9 cellular contexts compared by ENCODE assay signal in the genomic region with DNA sequence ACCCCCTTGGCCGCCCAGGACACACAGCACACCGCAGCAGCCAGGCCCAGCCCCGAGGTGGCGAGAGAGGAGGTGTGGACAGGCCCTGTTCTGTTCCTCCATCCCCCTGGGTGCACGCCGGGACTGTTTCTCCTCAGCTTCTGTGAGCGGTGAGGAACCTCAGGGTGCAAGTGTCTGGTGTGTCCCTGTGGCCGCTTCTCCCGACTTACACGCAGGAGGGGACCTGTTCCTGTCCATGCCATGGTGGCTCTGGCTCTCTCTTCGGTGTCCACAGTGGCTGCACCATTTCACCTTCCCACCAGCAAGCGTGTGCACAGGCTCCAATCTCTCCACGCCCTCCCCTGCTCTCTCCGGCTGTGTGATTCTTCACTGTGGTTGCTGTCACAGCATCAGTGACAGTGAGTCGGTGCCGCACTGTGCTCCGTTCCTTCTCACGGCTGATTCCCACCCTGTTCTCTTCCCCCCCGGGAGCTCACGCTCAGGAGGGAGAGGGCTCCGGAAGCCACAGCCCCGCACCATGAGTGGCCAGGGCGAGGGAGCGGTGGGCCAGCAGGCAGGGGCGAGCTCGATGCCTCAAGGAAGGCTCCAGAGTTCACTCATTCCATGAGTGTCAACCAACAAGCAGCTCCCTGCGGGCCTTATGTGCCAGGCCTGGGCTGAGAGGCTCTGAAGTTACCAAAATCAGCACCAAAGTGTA. TPM values are rescaled to one million over a fixed set of nuclear protein-coding genes. Genes with fewer than 3 reads are reported as not detected.
DNase-seq lines count a peak whose midpoint lies in the region; ATAC-seq and TF ChIP-seq lines count a peak whose summit lies in the region.
"Had no signal": no experiment of that assay in that cellular context is flagged by ENCODE, and none has a peak within 500 bp of the region (broad histone marks: within the 10 kb centered on the region; RNA-seq: fewer than 3 reads in every experiment).

No MANE protein-coding gene starts in this region.

- H3K36me3 ChIP-seq in SJCRH30: no peaks in the 10 kb centered on the region
- no peaks in the 10 kb centered on the region for H3K36me3 ChIP-seq in gastrocnemius medialis

- H3K9me3 ChIP-seq in SJCRH30 (replicated peaks) (no peaks in the 10 kb centered on the region), gastrocnemius medialis (no peaks in the 10 kb centered on the region)

- TF ChIP-seq CTCF in gastrocnemius medialis (IDR thresholded peaks at IDR 0.05 in 4 of 5, conservative IDR thresholded peaks at IDR 0.05 in 1 of 5): no peak

- in situ Hi-C loops in gastrocnemius medialis (cut with MboI; ENCODE audit: low sequenced_read_pairs in 4 of 4): loop anchor here in 1 of 4 donors (10.0 kb wide), 1 partner anchor 319 kb away; no protein-coding TSS in a partner anchor

- H3K27ac ChIP-seq in SJCRH30 (peak overlapping the region; percentile 89; the same call in 1 of the 2 replicates), gastrocnemius medialis (peak overlapping the region; percentile 1 to 83 (median 79))

- H3K27me3 ChIP-seq in SJCRH30: no peaks in the 10 kb centered on the region
- no peaks in the 10 kb centered on the region for H3K27me3 ChIP-seq in gastrocnemius medialis

- no peak for TF ChIP-seq POLR2A in gastrocnemius medialis (IDR thresholded peaks at IDR 0.05)

- peak; percentile 1 for DNase-seq in 8988T
- no peak for DNase-seq in SJCRH30
- DNase-seq in left cardiac atrium: peak; percentile 26
- DNase-seq in gastrocnemius medialis: no peak
- DNase-seq in midbrain (lab: John Stamatoyannopoulos, UW): no peak
- no peak for DNase-seq in SIG-M5 (lab: John Stamatoyannopoulos, UW)
- no peak for DNase-seq in activated gamma-delta T cell treated with Interleukin-2 at 50 U/mL for 16 hours

- intact Hi-C loops in left cardiac atrium (cut with DNase I) (loop anchor here (1.0 to 10.0 kb wide), 2 partner anchors 121 to 319 kb away; no protein-coding TSS in a partner anchor), gastrocnemius medialis (cut with DNase I; ENCODE audit: low total_unique reads) (loop anchor here (1.0 to 2.0 kb wide), 3 partner anchors 11 to 319 kb away; no protein-coding TSS in a partner anchor)

- H3K4me3 ChIP-seq in SJCRH30 (no peak overlapping the region), gastrocnemius medialis (no peak overlapping the region)

- ATAC-seq in left cardiac atrium (no peak), gastrocnemius medialis (no peak), HG02885 (IDR thresholded peaks at IDR 0.05; ENCODE audit: poor library complexity, unreplicated experiment) (no peak)

- H3K4me1 ChIP-seq in SJCRH30 (peaks cover 48% of the 10 kb centered on the region), gastrocnemius medialis (peaks cover 39 to 52% of the 10 kb centered on the region in 2 donors)

RNA-seq across cellular contexts. Expression of a gene that starts 18.6 kb away (rescaled TPM):
- not detected in 2 replicates for total RNA-seq in SJCRH30 (2014; rRNA removed; shearing (Covaris generic))
- total RNA-seq in left cardiac atrium (not detected), gastrocnemius medialis (not detected)
- total RNA-seq: T-helper 17 cell had no signal

Comparison
In these comparisons a context has a peak if more than half of its experiments do, and no peak if none do; other contexts are left out.
1. DNase-seq: peak in 8988T (single experiment) and left cardiac atrium (single experiment); none in SJCRH30 (0 of 2), gastrocnemius medialis (0 of 2), midbrain (single experiment), SIG-M5 (single experiment) and activated gamma-delta T cell treated with Interleukin-2 at 50 U/mL for 16 hours (single experiment).